ENCODE assay signal across 8 cellular contexts in the genomic region with DNA sequence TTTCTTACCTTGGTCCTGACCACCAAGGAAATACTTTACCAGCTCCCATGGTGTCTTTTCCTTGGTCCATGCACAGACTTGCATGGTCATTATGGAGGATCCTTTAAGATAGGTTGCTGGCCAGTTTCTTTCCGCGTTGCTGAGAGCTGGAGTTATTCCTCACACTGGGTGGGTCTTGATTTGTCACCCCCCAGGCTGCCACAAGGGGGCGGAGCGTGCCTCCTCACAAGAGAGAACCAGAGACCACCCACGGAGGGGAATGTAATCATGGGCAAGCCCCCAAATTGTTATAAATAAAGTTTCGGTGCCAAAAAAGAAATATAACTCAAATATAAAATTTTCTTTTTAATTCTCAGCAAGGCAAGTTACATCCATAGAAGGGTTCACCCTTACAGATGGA. TPM values are rescaled to one million over a fixed set of nuclear protein-coding genes. Genes with fewer than 3 reads are reported as not detected.
A peak's percentile ranks its signal among the peaks of the same experiment; 100 is the strongest.
DNase-seq lines count a peak whose midpoint lies in the region; ATAC-seq and TF ChIP-seq lines count a peak whose summit lies in the region.
"Had no signal": no experiment of that assay in that cellular context is flagged by ENCODE, and none has a peak within 500 bp of the region (broad histone marks: within the 10 kb centered on the region; RNA-seq: fewer than 3 reads in every experiment).

No MANE protein-coding gene starts in this region.

- DNase-seq in GM13976 (ENCODE audit: low spot score) (no peak), SJCRH30 (peak; percentile 56 to 57), choroid plexus epithelial cell (ENCODE audit: low read depth) (no peak), tibial artery (no peak)
- peak; percentile 41 for DNase-seq in stimulated activated CD4-positive, alpha-beta T cell treated with anti-CD3 and anti-CD28 coated beads, Interleukin-4, amount 100 ng/mL, for 24 hours

- intact Hi-C loops in tibial artery (cut with DNase I; ENCODE audit: low total_unique reads), result no loop called here

- no peaks in the 10 kb centered on the region for H3K9me3 ChIP-seq in SJCRH30 (replicated peaks)
- H3K9me3 ChIP-seq in tibial artery, result no peaks in the 10 kb centered on the region

- in situ Hi-C loops in GM13976 (cut with MboI; ENCODE audit: low sequenced_read_pairs, unreplicated experiment), result loop anchor here (25.0 kb wide), 1 partner anchor 288 kb away; no protein-coding TSS in a partner anchor

- ATAC-seq in GM21423 (IDR thresholded peaks at IDR 0.05; ENCODE audit: unreplicated experiment), result no peak
- no peak for ATAC-seq in GM21529 (IDR thresholded peaks at IDR 0.05; ENCODE audit: unreplicated experiment)

- H3K27ac ChIP-seq in SJCRH30 (no peak overlapping the region), tibial artery (no peak overlapping the region)
- H3K27ac ChIP-seq: parathyroid adenoma had no signal

- no peaks in the 10 kb centered on the region for H3K4me1 ChIP-seq in SJCRH30
- H3K4me1 ChIP-seq in tibial artery, result no peaks in the 10 kb centered on the region
- H3K4me1 ChIP-seq: parathyroid adenoma had no signal

- H3K27me3 ChIP-seq in SJCRH30, result no peaks in the 10 kb centered on the region
- no peaks in the 10 kb centered on the region for H3K27me3 ChIP-seq in tibial artery

- peak; percentile 37 for TF ChIP-seq CTCF in GM13976 (IDR thresholded peaks at IDR 0.05; ENCODE audit: borderline replicate concordance, control extremely low read depth, extremely low read depth, insufficient read depth, missing control alignments)
- peak; percentile 28 for TF ChIP-seq CTCF in choroid plexus epithelial cell (conservative IDR thresholded peaks at IDR 0.05; ENCODE audit: low read depth, low read length)
- no peak for TF ChIP-seq CTCF in tibial artery (IDR thresholded peaks at IDR 0.05)

- H3K4me3 ChIP-seq in SJCRH30 (no peak overlapping the region), choroid plexus epithelial cell (ENCODE audit: low read depth, low read length) (no peak overlapping the region), tibial artery (no peak overlapping the region)

- H3K36me3 ChIP-seq in SJCRH30, result no peaks in the 10 kb centered on the region
- H3K36me3 ChIP-seq in tibial artery, result no peaks in the 10 kb centered on the region

RNA-seq across cellular contexts. Expression of a gene that starts 10.5 kb away (rescaled TPM):
- 36.4 and 40.0 TPM in 2 replicates for total RNA-seq in SJCRH30 (2014; rRNA removed; shearing (Covaris generic))

Comparison
In these comparisons a context has a peak if more than half of its experiments do, and no peak if none do; other contexts are left out.
1. DNase-seq: peak in SJCRH30 (2 of 2) and stimulated activated CD4-positive, alpha-beta T cell treated with anti-CD3 and anti-CD28 coated beads, Interleukin-4, amount 100 ng/mL, for 24 hours (single experiment); none in GM13976 (single experiment), choroid plexus epithelial cell (single experiment) and tibial artery (0 of 2).
2. CTCF ChIP-seq: peak in GM13976 (single experiment) and choroid plexus epithelial cell (single experiment); none in tibial artery (0 of 2).